Comparison of ENCODE assay signal across 29 cellular contexts in the genomic region with DNA sequence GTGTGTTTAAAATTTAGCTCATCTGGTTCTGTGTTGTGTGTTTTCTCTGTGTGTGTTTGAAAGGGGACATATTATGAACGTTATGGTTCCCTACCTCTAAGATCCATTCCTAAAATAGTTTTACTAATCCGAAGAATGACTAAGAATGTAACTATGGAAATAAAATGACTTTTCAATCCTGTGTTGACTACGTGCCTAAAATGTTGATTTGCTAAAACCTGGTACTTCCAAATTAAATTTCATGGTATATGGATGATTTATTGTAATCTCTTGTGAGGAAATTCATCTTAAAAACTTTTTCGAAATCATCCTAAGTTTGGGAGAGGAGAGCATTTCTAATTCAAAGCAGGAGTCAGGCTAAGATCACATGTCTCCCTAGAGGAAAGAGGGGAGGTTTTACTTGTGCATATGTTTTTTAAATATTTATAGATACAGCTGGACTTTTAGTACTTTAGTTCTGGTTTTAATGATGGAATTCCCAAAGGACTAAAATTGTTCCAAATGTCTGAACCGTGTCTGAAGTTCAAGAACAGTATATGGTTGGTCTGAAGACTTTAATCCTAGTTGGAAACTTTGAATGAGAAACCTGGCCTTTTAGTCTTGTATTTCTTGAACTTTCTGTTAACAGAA.
DNase-seq lines count a peak whose midpoint lies in the region; ATAC-seq lines count a peak whose summit lies in the region.
"Had no signal": no experiment of that assay in that cellular context is flagged by ENCODE, and none has a peak within 500 bp of the region (broad histone marks: within the 10 kb centered on the region; RNA-seq: fewer than 3 reads in every experiment).

No MANE protein-coding gene starts in this region.

- intact Hi-C loops in Right ventricle myocardium superior (cut with DNase I) (no loop called here), right cardiac atrium (cut with DNase I) (no loop called here)

- ATAC-seq in Right ventricle myocardium superior (ENCODE audit: poor library complexity) (peak; percentile 12), right cardiac atrium (no peak), HG03571 (IDR thresholded peaks at IDR 0.05; ENCODE audit: unreplicated experiment) (no peak), HG03442 (IDR thresholded peaks at IDR 0.05; ENCODE audit: unreplicated experiment) (no peak)
- ATAC-seq: activated CD4-positive, CD25-positive, alpha-beta regulatory T cell treated with anti-CD3 and anti-CD28 coated beads, Interleukin-2, amount 50 U/mL, for 24 hours; stimulated activated effector memory CD8-positive, alpha-beta T cell treated with anti-CD3 and anti-CD28 coated beads, Interleukin-12 subunit alpha, Interleukin-12 subunit beta, amount 100 ng/mL, for 72 hours had no signal

- H3K27me3 ChIP-seq in right cardiac atrium (ENCODE audit: control insufficient read depth, insufficient read depth): no peaks in the 10 kb centered on the region
- H3K27me3 ChIP-seq in adipocyte (replicated peaks; ENCODE audit: control insufficient read depth, insufficient read depth, low read length): no peaks in the 10 kb centered on the region
- H3K27me3 ChIP-seq: BE2C, breast epithelium, neutrophil, tibial nerve had no signal

- H3K27ac ChIP-seq in right cardiac atrium (ENCODE audit: low read length): no peak overlapping the region
- H3K27ac ChIP-seq: breast epithelium, neutrophil, PC-9, tibial nerve had no signal

- 57% methylated on average over 5 of the region's 5 CpGs for WGBS in right cardiac atrium

- H3K4me1 ChIP-seq in right cardiac atrium (ENCODE audit: control insufficient read depth, insufficient read depth, low read length): no peaks in the 10 kb centered on the region
- peaks cover 13% of the 10 kb centered on the region for H3K4me1 ChIP-seq in adipocyte (ENCODE audit: control insufficient read depth, insufficient read depth, low read length)
- H3K4me1 ChIP-seq: breast epithelium, tibial nerve had no signal

- no peak overlapping the region for H3K4me3 ChIP-seq in right cardiac atrium (ENCODE audit: low read length)
- H3K4me3 ChIP-seq in adipocyte (ENCODE audit: low read length): peak overlapping the region; percentile 34
- H3K4me3 ChIP-seq: breast epithelium, PC-9, tibial nerve had no signal

- H3K9me3 ChIP-seq in right cardiac atrium (ENCODE audit: control insufficient read depth, low read length) (no peaks in the 10 kb centered on the region), adipocyte (ENCODE audit: control insufficient read depth, low read length) (peaks cover 8% of the 10 kb centered on the region)
- H3K9me3 ChIP-seq: BE2C, neutrophil had no signal

- no peak overlapping the region for H3K9ac ChIP-seq in adipocyte (ENCODE audit: low read length)

- no peaks in the 10 kb centered on the region for H3K36me3 ChIP-seq in adipocyte (ENCODE audit: control insufficient read depth, insufficient read depth, low read length, severe bottlenecking)
- H3K36me3 ChIP-seq: BE2C, breast epithelium, neutrophil, tibial nerve had no signal

- DNase-seq in Right ventricle myocardium superior (no peak), right cardiac atrium (no peak), adipocyte (ENCODE audit: low read depth) (peak; percentile 92), fibroblast of the conjunctiva (ENCODE audit: low read depth) (peak; percentile 84), nucleus accumbens (lab: John Stamatoyannopoulos, UW) (no peak), GDM1 (lab: John Stamatoyannopoulos, UW) (no peak)
- DNase-seq: 8988T; activated CD4-positive, alpha-beta memory T cell treated with anti-CD3 and anti-CD28 coated beads for 36 hours; activated CD8-positive, alpha-beta memory T cell treated with anti-CD3 and anti-CD28 coated beads, Interleukin-2, amount 50 U/mL, for 4 hours; activated naive CD4-positive, alpha-beta T cell treated with anti-CD3 and anti-CD28 coated beads for 36 hours; BE2C; CD8-positive, alpha-beta memory T cell; EL; foreskin fibroblast; H9; islet precursor cell; KG1; MM.1S; naive B cell; NCI-H2029; NCI-H526; PC-9 had no signal

Comparison
In these comparisons a context has a peak if more than half of its experiments do, and no peak if none do; other contexts are left out.
1. DNase-seq: peak in adipocyte (single experiment) and fibroblast of the conjunctiva (single experiment); none in Right ventricle myocardium superior (single experiment), right cardiac atrium (0 of 3), nucleus accumbens (0 of 56) and GDM1 (single experiment).